Comparison of ENCODE assay signal across 1 cellular context in the genomic region with DNA sequence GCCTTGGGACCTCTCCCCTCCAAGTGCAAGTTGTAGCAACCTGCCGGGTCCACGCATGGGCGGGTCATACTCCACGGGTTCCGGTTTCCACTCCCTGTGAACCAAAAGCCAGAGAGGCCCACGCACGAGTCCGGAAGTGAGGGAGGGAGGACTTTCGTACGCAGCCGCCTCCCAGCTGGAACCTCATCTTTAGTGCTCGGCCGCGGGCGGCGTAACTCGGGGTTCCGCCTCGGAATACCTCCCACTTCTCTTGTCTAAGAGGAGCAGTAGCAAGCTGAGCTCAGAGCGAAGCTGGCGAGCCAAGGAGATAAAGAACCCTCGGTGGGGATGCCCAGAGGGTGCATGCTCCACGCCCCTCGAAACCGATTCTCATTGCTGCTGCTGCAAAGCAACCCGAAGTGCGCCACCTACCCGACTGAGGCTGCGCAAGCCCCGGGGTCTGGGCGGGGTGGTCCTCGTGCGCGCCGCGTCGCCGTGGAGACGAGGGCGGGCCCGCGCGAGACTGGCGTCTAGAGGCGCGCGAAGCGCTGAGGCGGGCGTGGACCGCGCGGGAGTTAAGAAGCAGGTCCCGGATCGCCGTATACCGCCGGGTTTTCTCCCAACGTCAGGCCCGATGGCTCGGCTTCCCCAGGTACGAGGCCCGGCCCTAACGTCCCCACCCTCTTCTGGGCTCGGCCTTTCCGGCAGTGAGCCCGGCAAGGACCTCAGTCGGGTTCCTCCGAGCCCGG.
TF ChIP-seq lines count a peak whose summit lies in the region.

A gene with protein sequence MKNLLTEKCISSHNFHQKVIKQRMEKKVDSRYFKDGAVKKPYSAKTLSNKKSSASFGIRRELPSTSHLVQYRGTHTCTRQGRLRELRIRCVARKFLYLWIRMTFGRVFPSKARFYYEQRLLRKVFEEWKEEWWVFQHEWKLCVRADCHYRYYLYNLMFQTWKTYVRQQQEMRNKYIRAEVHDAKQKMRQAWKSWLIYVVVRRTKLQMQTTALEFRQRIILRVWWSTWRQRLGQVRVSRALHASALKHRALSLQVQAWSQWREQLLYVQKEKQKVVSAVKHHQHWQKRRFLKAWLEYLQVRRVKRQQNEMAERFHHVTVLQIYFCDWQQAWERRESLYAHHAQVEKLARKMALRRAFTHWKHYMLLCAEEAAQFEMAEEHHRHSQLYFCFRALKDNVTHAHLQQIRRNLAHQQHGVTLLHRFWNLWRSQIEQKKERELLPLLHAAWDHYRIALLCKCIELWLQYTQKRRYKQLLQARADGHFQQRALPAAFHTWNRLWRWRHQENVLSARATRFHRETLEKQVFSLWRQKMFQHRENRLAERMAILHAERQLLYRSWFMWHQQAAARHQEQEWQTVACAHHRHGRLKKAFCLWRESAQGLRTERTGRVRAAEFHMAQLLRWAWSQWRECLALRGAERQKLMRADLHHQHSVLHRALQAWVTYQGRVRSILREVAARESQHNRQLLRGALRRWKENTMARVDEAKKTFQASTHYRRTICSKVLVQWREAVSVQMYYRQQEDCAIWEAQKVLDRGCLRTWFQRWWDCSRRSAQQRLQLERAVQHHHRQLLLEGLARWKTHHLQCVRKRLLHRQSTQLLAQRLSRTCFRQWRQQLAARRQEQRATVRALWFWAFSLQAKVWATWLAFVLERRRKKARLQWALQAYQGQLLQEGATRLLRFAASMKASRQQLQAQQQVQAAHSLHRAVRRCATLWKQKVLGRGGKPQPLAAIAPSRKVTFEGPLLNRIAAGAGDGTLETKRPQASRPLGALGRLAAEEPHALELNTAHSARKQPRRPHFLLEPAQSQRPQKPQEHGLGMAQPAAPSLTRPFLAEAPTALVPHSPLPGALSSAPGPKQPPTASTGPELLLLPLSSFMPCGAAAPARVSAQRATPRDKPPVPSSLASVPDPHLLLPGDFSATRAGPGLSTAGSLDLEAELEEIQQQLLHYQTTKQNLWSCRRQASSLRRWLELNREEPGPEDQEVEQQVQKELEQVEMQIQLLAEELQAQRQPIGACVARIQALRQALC (plus strand): TSS at position 530 of the 728 bp plus-strand sequence. CDS start 11,749 bp downstream, outside the sequence.

TF ChIP-seq in HepG2, 621 proteins besides CTCF, POLR2A, EP300 and RAD21 (continued from another document and continues in another):
- TF ChIP-seq, protein P1, sequence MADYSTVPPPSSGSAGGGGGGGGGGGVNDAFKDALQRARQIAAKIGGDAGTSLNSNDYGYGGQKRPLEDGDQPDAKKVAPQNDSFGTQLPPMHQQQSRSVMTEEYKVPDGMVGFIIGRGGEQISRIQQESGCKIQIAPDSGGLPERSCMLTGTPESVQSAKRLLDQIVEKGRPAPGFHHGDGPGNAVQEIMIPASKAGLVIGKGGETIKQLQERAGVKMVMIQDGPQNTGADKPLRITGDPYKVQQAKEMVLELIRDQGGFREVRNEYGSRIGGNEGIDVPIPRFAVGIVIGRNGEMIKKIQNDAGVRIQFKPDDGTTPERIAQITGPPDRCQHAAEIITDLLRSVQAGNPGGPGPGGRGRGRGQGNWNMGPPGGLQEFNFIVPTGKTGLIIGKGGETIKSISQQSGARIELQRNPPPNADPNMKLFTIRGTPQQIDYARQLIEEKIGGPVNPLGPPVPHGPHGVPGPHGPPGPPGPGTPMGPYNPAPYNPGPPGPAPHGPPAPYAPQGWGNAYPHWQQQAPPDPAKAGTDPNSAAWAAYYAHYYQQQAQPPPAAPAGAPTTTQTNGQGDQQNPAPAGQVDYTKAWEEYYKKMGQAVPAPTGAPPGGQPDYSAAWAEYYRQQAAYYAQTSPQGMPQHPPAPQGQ (CRISPR knock-in tag; IDR thresholded peaks at IDR 0.05; ENCODE audit: borderline replicate concordance), result no peak
- TF ChIP-seq, protein P2, sequence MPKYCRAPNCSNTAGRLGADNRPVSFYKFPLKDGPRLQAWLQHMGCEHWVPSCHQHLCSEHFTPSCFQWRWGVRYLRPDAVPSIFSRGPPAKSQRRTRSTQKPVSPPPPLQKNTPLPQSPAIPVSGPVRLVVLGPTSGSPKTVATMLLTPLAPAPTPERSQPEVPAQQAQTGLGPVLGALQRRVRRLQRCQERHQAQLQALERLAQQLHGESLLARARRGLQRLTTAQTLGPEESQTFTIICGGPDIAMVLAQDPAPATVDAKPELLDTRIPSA (CRISPR knock-in tag; IDR thresholded peaks at IDR 0.05; ENCODE audit: borderline replicate concordance), result peak; percentile 60; the same call in 1 of the 2 replicates
- TF ChIP-seq TBL1XR1 (IDR thresholded peaks at IDR 0.05; ENCODE audit: borderline replicate concordance, low read length, partially characterized antibody), result no peak
- TF ChIP-seq, protein P3, sequence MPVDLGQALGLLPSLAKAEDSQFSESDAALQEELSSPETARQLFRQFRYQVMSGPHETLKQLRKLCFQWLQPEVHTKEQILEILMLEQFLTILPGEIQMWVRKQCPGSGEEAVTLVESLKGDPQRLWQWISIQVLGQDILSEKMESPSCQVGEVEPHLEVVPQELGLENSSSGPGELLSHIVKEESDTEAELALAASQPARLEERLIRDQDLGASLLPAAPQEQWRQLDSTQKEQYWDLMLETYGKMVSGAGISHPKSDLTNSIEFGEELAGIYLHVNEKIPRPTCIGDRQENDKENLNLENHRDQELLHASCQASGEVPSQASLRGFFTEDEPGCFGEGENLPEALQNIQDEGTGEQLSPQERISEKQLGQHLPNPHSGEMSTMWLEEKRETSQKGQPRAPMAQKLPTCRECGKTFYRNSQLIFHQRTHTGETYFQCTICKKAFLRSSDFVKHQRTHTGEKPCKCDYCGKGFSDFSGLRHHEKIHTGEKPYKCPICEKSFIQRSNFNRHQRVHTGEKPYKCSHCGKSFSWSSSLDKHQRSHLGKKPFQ (CRISPR knock-in tag; IDR thresholded peaks at IDR 0.05; ENCODE audit: insufficient replicate concordance), result no peak
- TF ChIP-seq EEA1 (CRISPR knock-in tag; IDR thresholded peaks at IDR 0.05; ENCODE audit: borderline replicate concordance), result no peak
- TF ChIP-seq HOXA9 (CRISPR knock-in tag; IDR thresholded peaks at IDR 0.05; ENCODE audit: borderline replicate concordance), result no peak
- TF ChIP-seq GPN1 (CRISPR knock-in tag; IDR thresholded peaks at IDR 0.05; ENCODE audit: borderline replicate concordance), result no peak
- TF ChIP-seq ZBTB7A (CRISPR knock-in tag; IDR thresholded peaks at IDR 0.05), result no peak
- peak; percentile 62 for TF ChIP-seq ASH2L (IDR thresholded peaks at IDR 0.05; ENCODE audit: insufficient read length, low read depth, low read length)
- 0 out of 2 replicates have a peak, but pooled peaks have one; percentile 62 for TF ChIP-seq NFE2L1 (CRISPR knock-in tag; IDR thresholded peaks at IDR 0.05; ENCODE audit: borderline replicate concordance)
- TF ChIP-seq, protein P4, sequence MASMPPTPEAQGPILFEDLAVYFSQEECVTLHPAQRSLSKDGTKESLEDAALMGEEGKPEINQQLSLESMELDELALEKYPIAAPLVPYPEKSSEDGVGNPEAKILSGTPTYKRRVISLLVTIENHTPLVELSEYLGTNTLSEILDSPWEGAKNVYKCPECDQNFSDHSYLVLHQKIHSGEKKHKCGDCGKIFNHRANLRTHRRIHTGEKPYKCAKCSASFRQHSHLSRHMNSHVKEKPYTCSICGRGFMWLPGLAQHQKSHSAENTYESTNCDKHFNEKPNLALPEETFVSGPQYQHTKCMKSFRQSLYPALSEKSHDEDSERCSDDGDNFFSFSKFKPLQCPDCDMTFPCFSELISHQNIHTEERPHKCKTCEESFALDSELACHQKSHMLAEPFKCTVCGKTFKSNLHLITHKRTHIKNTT (CRISPR knock-in tag; IDR thresholded peaks at IDR 0.05), result no peak
- TF ChIP-seq, protein P5, sequence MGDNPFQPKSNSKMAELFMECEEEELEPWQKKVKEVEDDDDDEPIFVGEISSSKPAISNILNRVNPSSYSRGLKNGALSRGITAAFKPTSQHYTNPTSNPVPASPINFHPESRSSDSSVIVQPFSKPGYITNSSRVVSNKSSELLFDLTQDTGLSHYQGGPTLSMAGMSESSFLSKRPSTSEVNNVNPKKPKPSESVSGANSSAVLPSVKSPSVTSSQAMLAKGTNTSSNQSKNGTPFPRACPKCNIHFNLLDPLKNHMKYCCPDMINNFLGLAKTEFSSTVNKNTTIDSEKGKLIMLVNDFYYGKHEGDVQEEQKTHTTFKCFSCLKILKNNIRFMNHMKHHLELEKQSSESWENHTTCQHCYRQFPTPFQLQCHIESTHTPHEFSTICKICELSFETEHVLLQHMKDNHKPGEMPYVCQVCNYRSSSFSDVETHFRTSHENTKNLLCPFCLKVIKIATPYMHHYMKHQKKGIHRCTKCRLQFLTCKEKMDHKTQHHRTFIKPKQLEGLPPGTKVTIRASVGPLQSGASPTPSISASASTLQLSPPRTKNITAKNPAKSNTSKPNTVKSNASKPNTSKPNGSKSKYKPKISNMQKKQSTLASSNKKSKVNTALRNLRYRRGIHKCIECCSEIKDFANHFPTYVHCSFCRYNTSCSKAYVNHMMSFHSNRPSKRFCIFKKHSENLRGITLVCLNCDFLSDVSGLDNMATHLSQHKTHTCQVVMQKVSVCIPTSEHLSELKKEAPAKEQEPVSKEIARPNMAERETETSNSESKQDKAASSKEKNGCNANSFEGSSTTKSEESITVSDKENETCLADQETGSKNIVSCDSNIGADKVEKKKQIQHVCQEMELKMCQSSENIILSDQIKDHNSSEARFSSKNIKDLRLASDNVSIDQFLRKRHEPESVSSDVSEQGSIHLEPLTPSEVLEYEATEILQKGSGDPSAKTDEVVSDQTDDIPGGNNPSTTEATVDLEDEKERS (CRISPR knock-in tag; IDR thresholded peaks at IDR 0.05), result no peak
- no peak for TF ChIP-seq JDP2 (CRISPR knock-in tag; IDR thresholded peaks at IDR 0.05; ENCODE audit: borderline replicate concordance)
- TF ChIP-seq ZNF569 (CRISPR knock-in tag; IDR thresholded peaks at IDR 0.05; ENCODE audit: borderline replicate concordance), result peak; percentile 75; the same call in 1 of the 2 replicates
- TF ChIP-seq, protein P6, sequence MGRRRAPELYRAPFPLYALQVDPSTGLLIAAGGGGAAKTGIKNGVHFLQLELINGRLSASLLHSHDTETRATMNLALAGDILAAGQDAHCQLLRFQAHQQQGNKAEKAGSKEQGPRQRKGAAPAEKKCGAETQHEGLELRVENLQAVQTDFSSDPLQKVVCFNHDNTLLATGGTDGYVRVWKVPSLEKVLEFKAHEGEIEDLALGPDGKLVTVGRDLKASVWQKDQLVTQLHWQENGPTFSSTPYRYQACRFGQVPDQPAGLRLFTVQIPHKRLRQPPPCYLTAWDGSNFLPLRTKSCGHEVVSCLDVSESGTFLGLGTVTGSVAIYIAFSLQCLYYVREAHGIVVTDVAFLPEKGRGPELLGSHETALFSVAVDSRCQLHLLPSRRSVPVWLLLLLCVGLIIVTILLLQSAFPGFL (CRISPR knock-in tag; IDR thresholded peaks at IDR 0.05), result no peak
- no peak for TF ChIP-seq PPARG (CRISPR knock-in tag; conservative IDR thresholded peaks at IDR 0.05)
- no peak for TF ChIP-seq PCBP1 (IDR thresholded peaks at IDR 0.05; ENCODE audit: borderline replicate concordance, low read depth, low read length)
- peak; percentile 50; the same call in 1 of the 2 replicates for TF ChIP-seq ZNF446 (CRISPR knock-in tag; IDR thresholded peaks at IDR 0.05)
- peak; percentile 78 for TF ChIP-seq TBX2 (CRISPR knock-in tag; IDR thresholded peaks at IDR 0.05; ENCODE audit: borderline replicate concordance)
- TF ChIP-seq ZNF292 (CRISPR knock-in tag; IDR thresholded peaks at IDR 0.05; ENCODE audit: borderline replicate concordance, low read depth), result no peak
- no peak for TF ChIP-seq HMG20A (CRISPR knock-in tag; IDR thresholded peaks at IDR 0.05; ENCODE audit: borderline replicate concordance)
- TF ChIP-seq ZNF350 (CRISPR knock-in tag; IDR thresholded peaks at IDR 0.05; ENCODE audit: borderline replicate concordance, low read depth), result peak; percentile 77
- no peak for TF ChIP-seq TRIM24 (CRISPR knock-in tag; IDR thresholded peaks at IDR 0.05)
- no peak for TF ChIP-seq ZNF460 (CRISPR knock-in tag; IDR thresholded peaks at IDR 0.05; ENCODE audit: borderline replicate concordance)
- TF ChIP-seq SP4 (CRISPR knock-in tag; IDR thresholded peaks at IDR 0.05), result peak; percentile 64; the same call in 1 of the 2 replicates
- peak; percentile 55 for TF ChIP-seq ZSCAN21 (CRISPR knock-in tag; IDR thresholded peaks at IDR 0.05; ENCODE audit: borderline replicate concordance)
- TF ChIP-seq, protein P7, sequence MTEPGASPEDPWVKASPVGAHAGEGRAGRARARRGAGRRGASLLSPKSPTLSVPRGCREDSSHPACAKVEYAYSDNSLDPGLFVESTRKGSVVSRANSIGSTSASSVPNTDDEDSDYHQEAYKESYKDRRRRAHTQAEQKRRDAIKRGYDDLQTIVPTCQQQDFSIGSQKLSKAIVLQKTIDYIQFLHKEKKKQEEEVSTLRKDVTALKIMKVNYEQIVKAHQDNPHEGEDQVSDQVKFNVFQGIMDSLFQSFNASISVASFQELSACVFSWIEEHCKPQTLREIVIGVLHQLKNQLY (CRISPR knock-in tag; IDR thresholded peaks at IDR 0.05), result no peak
- no peak; the same call in 1 of the 2 replicates for TF ChIP-seq TBP (CRISPR knock-in tag; IDR thresholded peaks at IDR 0.05)
- TF ChIP-seq, protein P8, sequence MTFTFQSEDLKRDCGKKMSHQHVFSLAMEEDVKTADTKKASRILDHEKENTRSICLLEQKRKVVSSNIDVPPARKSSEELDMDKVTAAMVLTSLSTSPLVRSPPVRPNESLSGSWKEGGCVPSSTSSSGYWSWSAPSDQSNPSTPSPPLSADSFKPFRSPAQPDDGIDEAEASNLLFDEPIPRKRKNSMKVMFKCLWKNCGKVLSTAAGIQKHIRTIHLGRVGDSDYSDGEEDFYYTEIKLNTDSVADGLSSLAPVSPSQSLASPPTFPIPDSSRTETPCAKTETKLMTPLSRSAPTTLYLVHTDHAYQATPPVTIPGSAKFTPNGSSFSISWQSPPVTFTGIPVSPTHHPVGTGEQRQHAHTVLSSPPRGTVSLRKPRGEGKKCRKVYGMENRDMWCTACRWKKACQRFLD (CRISPR knock-in tag; IDR thresholded peaks at IDR 0.05; ENCODE audit: borderline replicate concordance), result 0 out of 2 replicates have a peak, but pooled peaks have one; percentile 57
- TF ChIP-seq, protein P9, sequence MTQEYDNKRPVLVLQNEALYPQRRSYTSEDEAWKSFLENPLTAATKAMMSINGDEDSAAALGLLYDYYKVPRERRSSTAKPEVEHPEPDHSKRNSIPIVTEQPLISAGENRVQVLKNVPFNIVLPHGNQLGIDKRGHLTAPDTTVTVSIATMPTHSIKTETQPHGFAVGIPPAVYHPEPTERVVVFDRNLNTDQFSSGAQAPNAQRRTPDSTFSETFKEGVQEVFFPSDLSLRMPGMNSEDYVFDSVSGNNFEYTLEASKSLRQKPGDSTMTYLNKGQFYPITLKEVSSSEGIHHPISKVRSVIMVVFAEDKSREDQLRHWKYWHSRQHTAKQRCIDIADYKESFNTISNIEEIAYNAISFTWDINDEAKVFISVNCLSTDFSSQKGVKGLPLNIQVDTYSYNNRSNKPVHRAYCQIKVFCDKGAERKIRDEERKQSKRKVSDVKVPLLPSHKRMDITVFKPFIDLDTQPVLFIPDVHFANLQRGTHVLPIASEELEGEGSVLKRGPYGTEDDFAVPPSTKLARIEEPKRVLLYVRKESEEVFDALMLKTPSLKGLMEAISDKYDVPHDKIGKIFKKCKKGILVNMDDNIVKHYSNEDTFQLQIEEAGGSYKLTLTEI (CRISPR knock-in tag; conservative IDR thresholded peaks at IDR 0.05), result no peak
- no peak for TF ChIP-seq KLF13 (CRISPR knock-in tag; IDR thresholded peaks at IDR 0.05)
- TF ChIP-seq JUNB (CRISPR knock-in tag; IDR thresholded peaks at IDR 0.05; ENCODE audit: borderline replicate concordance), result no peak
- TF ChIP-seq, protein P10, sequence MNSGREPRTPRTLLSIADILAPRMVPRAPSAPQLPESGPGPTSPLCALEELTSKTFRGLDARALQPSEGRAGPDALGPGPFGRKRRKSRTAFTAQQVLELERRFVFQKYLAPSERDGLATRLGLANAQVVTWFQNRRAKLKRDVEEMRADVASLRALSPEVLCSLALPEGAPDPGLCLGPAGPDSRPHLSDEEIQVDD (CRISPR knock-in tag; IDR thresholded peaks at IDR 0.05; ENCODE audit: borderline replicate concordance), result no peak
- TF ChIP-seq BCL6 (CRISPR knock-in tag; IDR thresholded peaks at IDR 0.05), result no peak
